8 cellular contexts compared by ENCODE assay signal in the genomic region with DNA sequence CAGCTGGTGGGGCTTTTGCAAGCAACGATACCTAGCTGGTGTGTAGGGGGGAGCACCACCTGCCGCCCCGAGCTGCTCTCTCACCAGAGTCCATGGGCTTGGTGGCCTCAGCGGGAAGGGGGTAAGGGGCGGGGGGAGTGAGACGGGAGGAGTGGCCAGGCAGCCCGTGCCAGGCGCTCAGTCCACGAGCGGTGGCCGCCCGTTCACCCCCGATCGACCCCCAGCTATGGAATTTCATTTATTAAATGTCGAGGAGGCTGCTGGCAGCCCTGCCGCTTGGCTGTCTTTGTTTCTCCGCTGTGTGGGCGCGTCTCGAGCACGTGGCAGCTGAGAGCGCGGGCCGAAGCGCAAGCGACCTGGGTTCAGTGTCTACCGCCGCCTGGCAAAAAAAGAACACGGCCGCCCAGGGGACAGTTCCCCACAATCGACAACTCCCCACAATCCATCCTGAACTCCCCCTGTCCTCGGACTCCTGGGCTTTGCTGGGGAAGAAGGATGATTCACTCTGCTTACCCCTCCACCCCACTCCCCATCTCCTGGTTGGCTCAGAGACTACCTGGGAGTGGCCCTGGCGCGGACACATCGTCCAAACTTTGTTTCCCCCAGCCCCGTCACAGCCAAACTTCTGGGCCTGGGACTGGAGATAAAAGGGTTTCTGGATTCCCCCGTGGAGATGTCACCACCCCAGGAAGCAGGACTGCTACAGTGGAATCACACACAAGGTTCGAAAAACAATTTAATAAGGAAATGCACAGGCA. TPM values are rescaled to one million over a fixed set of nuclear protein-coding genes. Genes with fewer than 3 reads are reported as not detected.
DNase-seq lines count a peak whose midpoint lies in the region; ATAC-seq and TF ChIP-seq lines count a peak whose summit lies in the region.

No MANE protein-coding gene starts in this region.

- ATAC-seq in GM21381 (IDR thresholded peaks at IDR 0.05; ENCODE audit: unreplicated experiment): no peak
- no peak for ATAC-seq in GM19395 (IDR thresholded peaks at IDR 0.05; ENCODE audit: unreplicated experiment)

- H3K27ac Mint-ChIP-seq in activated T-helper 2 cell treated with anti-CD3 and anti-CD28 coated beads, Interferon-gamma antibody, Interleukin-2, Interleukin-4, amounts not matched to agents 10 μg/mL and 5 μg/mL and 100 μg/mL, durations not matched to agents 14 hours and 24 hours and 36 hours: peak overlapping the region; percentile 80
- no peak overlapping the region for H3K27ac Mint-ChIP-seq in glutamatergic neuron (ENCODE audit: unreplicated experiment)

- H3K4me3 ChIP-seq in parathyroid adenoma (ENCODE audit: low read depth, low read length): no peak overlapping the region

- TF ChIP-seq CTCF in glutamatergic neuron (IDR thresholded peaks at IDR 0.05; ENCODE audit: partially characterized antibody, unreplicated experiment): no peak
- no peak for TF ChIP-seq CTCF in parathyroid adenoma (IDR thresholded peaks at IDR 0.05)

- H3K27me3 Mint-ChIP-seq in activated T-helper 2 cell treated with anti-CD3 and anti-CD28 coated beads, Interferon-gamma antibody, Interleukin-2, Interleukin-4, amounts not matched to agents 10 μg/mL and 5 μg/mL and 100 μg/mL, durations not matched to agents 14 hours and 24 hours and 36 hours (ENCODE audit: low read depth): no peaks in the 10 kb centered on the region
- H3K27me3 Mint-ChIP-seq in glutamatergic neuron (ENCODE audit: unreplicated experiment): peaks cover 14% of the 10 kb centered on the region

- H3K4me1 Mint-ChIP-seq in activated T-helper 2 cell treated with anti-CD3 and anti-CD28 coated beads, Interferon-gamma antibody, Interleukin-2, Interleukin-4, amounts not matched to agents 10 μg/mL and 5 μg/mL and 100 μg/mL, durations not matched to agents 14 hours and 24 hours and 36 hours (ENCODE audit: low read depth): peaks cover 42% of the 10 kb centered on the region
- H3K4me1 Mint-ChIP-seq in glutamatergic neuron (ENCODE audit: low read depth, unreplicated experiment): peaks cover 21% of the 10 kb centered on the region

- DNase-seq in NCI-H2107 treated with DMSO at 0.1 percent for 48 hours (lab: John Stamatoyannopoulos, UW; ENCODE audit: unreplicated experiment) (peak; percentile 46), NCI-H2107 (lab: John Stamatoyannopoulos, UW) (no peak), NCI-H446 (lab: John Stamatoyannopoulos, UW) (peak; percentile 87 to 90), glutamatergic neuron (peak; percentile 52)
- DNase-seq in activated T-helper 2 cell treated with anti-CD3 and anti-CD28 coated beads, Interferon-gamma antibody, Interleukin-2, Interleukin-4, amounts not matched to agents 10 μg/mL and 5 μg/mL and 100 μg/mL, durations not matched to agents 14 hours and 24 hours and 36 hours (ENCODE audit: low spot score): no peak

- no peaks in the 10 kb centered on the region for H3K36me3 Mint-ChIP-seq in activated T-helper 2 cell treated with anti-CD3 and anti-CD28 coated beads, Interferon-gamma antibody, Interleukin-2, Interleukin-4, amounts not matched to agents 10 μg/mL and 5 μg/mL and 100 μg/mL, durations not matched to agents 14 hours and 24 hours and 36 hours (ENCODE audit: low read depth)
- no peaks in the 10 kb centered on the region for H3K36me3 Mint-ChIP-seq in glutamatergic neuron (ENCODE audit: unreplicated experiment)

- H3K36me3 ChIP-seq in parathyroid adenoma (ENCODE audit: control insufficient read depth, insufficient read depth, low read length): no peaks in the 10 kb centered on the region

- peaks cover 36% of the 10 kb centered on the region for H3K4me1 ChIP-seq in parathyroid adenoma

- peak overlapping the region; percentile 61 for H3K27ac ChIP-seq in parathyroid adenoma

- no peaks in the 10 kb centered on the region for H3K9me3 Mint-ChIP-seq in activated T-helper 2 cell treated with anti-CD3 and anti-CD28 coated beads, Interferon-gamma antibody, Interleukin-2, Interleukin-4, amounts not matched to agents 10 μg/mL and 5 μg/mL and 100 μg/mL, durations not matched to agents 14 hours and 24 hours and 36 hours
- peaks cover 4% of the 10 kb centered on the region for H3K9me3 Mint-ChIP-seq in glutamatergic neuron (ENCODE audit: unreplicated experiment)

- H3K79me2 ChIP-seq in parathyroid adenoma: peaks cover 21% of the 10 kb centered on the region

- intact Hi-C loops in activated T-helper 2 cell treated with anti-CD3 and anti-CD28 coated beads, Interferon-gamma antibody, Interleukin-2, Interleukin-4, amounts not matched to agents 10 μg/mL and 5 μg/mL and 100 μg/mL, durations not matched to agents 14 hours and 24 hours and 36 hours (cut with micrococcal nuclease): loop anchor here (1.0 kb wide), 1 partner anchor 22 kb away; no protein-coding TSS in a partner anchor

- H3K27me3 ChIP-seq in parathyroid adenoma (ENCODE audit: control insufficient read depth, insufficient read depth, low read length): no peaks in the 10 kb centered on the region

- H2AFZ ChIP-seq in parathyroid adenoma: peak overlapping the region; percentile 91

- H3K4me2 ChIP-seq in parathyroid adenoma (ENCODE audit: low read length): peak overlapping the region; percentile 50

- no peak overlapping the region for H3K9ac ChIP-seq in parathyroid adenoma

- H3K9me3 ChIP-seq in parathyroid adenoma (ENCODE audit: control insufficient read depth, low read length): no peaks in the 10 kb centered on the region

- H3K4me3 Mint-ChIP-seq in activated T-helper 2 cell treated with anti-CD3 and anti-CD28 coated beads, Interferon-gamma antibody, Interleukin-2, Interleukin-4, amounts not matched to agents 10 μg/mL and 5 μg/mL and 100 μg/mL, durations not matched to agents 14 hours and 24 hours and 36 hours (ENCODE audit: low read depth): peak overlapping the region; percentile 87
- peak overlapping the region; percentile 87 for H3K4me3 Mint-ChIP-seq in glutamatergic neuron (ENCODE audit: unreplicated experiment)

RNA-seq across cellular contexts. Expression of gene GIT1, which starts 1.7 kb away (rescaled TPM):
- 67.3 and 72.4 TPM in 2 replicates for total RNA-seq in activated T-helper 2 cell treated with anti-CD3 and anti-CD28 coated beads, Interferon-gamma antibody, Interleukin-2, Interleukin-4, amounts not matched to agents 10 μg/mL and 5 μg/mL and 100 μg/mL, durations not matched to agents 14 hours and 24 hours and 36 hours
- 46.7 TPM for total RNA-seq in glutamatergic neuron (ENCODE audit: unreplicated experiment)

RNA-seq across cellular contexts. Expression of gene ANKRD13B, which starts 1.8 kb away (rescaled TPM):
- total RNA-seq in activated T-helper 2 cell treated with anti-CD3 and anti-CD28 coated beads, Interferon-gamma antibody, Interleukin-2, Interleukin-4, amounts not matched to agents 10 μg/mL and 5 μg/mL and 100 μg/mL, durations not matched to agents 14 hours and 24 hours and 36 hours: 34.1 and 41.6 TPM in 2 replicates
- 123 TPM for total RNA-seq in glutamatergic neuron (ENCODE audit: unreplicated experiment)

RNA-seq across cellular contexts. Expression of gene TP53I13, which starts 22.7 kb away (rescaled TPM):
- 78.2 and 84.8 TPM in 2 replicates for total RNA-seq in activated T-helper 2 cell treated with anti-CD3 and anti-CD28 coated beads, Interferon-gamma antibody, Interleukin-2, Interleukin-4, amounts not matched to agents 10 μg/mL and 5 μg/mL and 100 μg/mL, durations not matched to agents 14 hours and 24 hours and 36 hours
- 14.3 TPM for total RNA-seq in glutamatergic neuron (ENCODE audit: unreplicated experiment)

RNA-seq across cellular contexts. Expression of gene ABHD15, which starts 24.3 kb away (rescaled TPM):
- 19.5 and 20.2 TPM in 2 replicates for total RNA-seq in activated T-helper 2 cell treated with anti-CD3 and anti-CD28 coated beads, Interferon-gamma antibody, Interleukin-2, Interleukin-4, amounts not matched to agents 10 μg/mL and 5 μg/mL and 100 μg/mL, durations not matched to agents 14 hours and 24 hours and 36 hours
- 2.5 TPM for total RNA-seq in glutamatergic neuron (ENCODE audit: unreplicated experiment)

RNA-seq across cellular contexts. Expression of gene CORO6, which starts 31.6 kb away (rescaled TPM):
- 3.1 and 3.8 TPM in 2 replicates for total RNA-seq in activated T-helper 2 cell treated with anti-CD3 and anti-CD28 coated beads, Interferon-gamma antibody, Interleukin-2, Interleukin-4, amounts not matched to agents 10 μg/mL and 5 μg/mL and 100 μg/mL, durations not matched to agents 14 hours and 24 hours and 36 hours
- 1.4 TPM for total RNA-seq in glutamatergic neuron (ENCODE audit: unreplicated experiment)

Comparison
In these comparisons a context has a peak if more than half of its experiments do, and no peak if none do; other contexts are left out.
1. DNase-seq: peak in NCI-H2107 treated with DMSO at 0.1 percent for 48 hours (single experiment), NCI-H446 (2 of 2) and glutamatergic neuron (single experiment); none in NCI-H2107 (single experiment) and activated T-helper 2 cell treated with anti-CD3 and anti-CD28 coated beads, Interferon-gamma antibody, Interleukin-2, Interleukin-4, amounts not matched to agents 10 μg/mL and 5 μg/mL and 100 μg/mL, durations not matched to agents 14 hours and 24 hours and 36 hours (single experiment).